ENCODE assay signal across 25 cellular contexts in genomic region chr18:76835380-76835779, GRCh38.
"Had no signal": no experiment of that assay in that cellular context is flagged by ENCODE, and none has a peak within 500 bp of the region (broad histone marks: within the 10 kb centered on the region; RNA-seq: fewer than 3 reads in every experiment).

No MANE protein-coding gene starts in this region.

- FAIRE-seq: bronchial epithelial cell, keratinocyte, urothelium cell line had no signal

- H3K9me3 ChIP-seq: gastroesophageal sphincter, psoas muscle, sigmoid colon, thoracic aorta had no signal

- H3K9me3 Mint-ChIP-seq: activated CD4-positive, alpha-beta memory T cell treated with anti-CD3 and anti-CD28 coated beads, Interleukin-2, amount 10 ng/mL, durations not matched to agents 7 days and 5 days; activated naive CD4-positive, alpha-beta T cell treated with anti-CD3 and anti-CD28 coated beads, Interleukin-2, amount 10 ng/mL, durations not matched to agents 7 days and 5 days; naive thymus-derived CD4-positive, alpha-beta T cell had no signal

- H3K27ac Mint-ChIP-seq: activated CD4-positive, alpha-beta memory T cell treated with anti-CD3 and anti-CD28 coated beads, Interleukin-2, amount 10 ng/mL, durations not matched to agents 7 days and 5 days; activated CD4-positive, alpha-beta T cell treated with anti-CD3 and anti-CD28 coated beads, Interleukin-2, amount 10 ng/mL, durations not matched to agents 24 days and 14 days; activated naive CD4-positive, alpha-beta T cell treated with anti-CD3 and anti-CD28 coated beads, Interleukin-2, amount 10 ng/mL, durations not matched to agents 7 days and 5 days; mesothelial cell of epicardium had no signal

- H3K4me2 ChIP-seq: hepatocyte, smooth muscle cell had no signal

- ATAC-seq: gastroesophageal sphincter; left cardiac atrium; naive thymus-derived CD4-positive, alpha-beta T cell; psoas muscle had no signal

- H3K27me3 Mint-ChIP-seq: activated CD4-positive, alpha-beta memory T cell treated with anti-CD3 and anti-CD28 coated beads, Interleukin-2, amount 10 ng/mL, durations not matched to agents 7 days and 5 days; activated CD4-positive, alpha-beta T cell treated with anti-CD3 and anti-CD28 coated beads, Interleukin-2, amount 10 ng/mL, durations not matched to agents 24 days and 14 days; activated naive CD4-positive, alpha-beta T cell treated with anti-CD3 and anti-CD28 coated beads, Interleukin-2, amount 10 ng/mL, durations not matched to agents 7 days and 5 days; naive thymus-derived CD4-positive, alpha-beta T cell had no signal

- H3K36me3 ChIP-seq: gastroesophageal sphincter, sigmoid colon, thoracic aorta had no signal

- H3K9ac ChIP-seq: parathyroid adenoma had no signal

- H3K4me3 ChIP-seq: gastroesophageal sphincter, hepatocyte, psoas muscle, sigmoid colon, smooth muscle cell, thoracic aorta had no signal

- H3K4me3 Mint-ChIP-seq: activated CD4-positive, alpha-beta memory T cell treated with anti-CD3 and anti-CD28 coated beads, Interleukin-2, amount 10 ng/mL, durations not matched to agents 7 days and 5 days; activated CD4-positive, alpha-beta T cell treated with anti-CD3 and anti-CD28 coated beads, Interleukin-2, amount 10 ng/mL, durations not matched to agents 24 days and 14 days; activated naive CD4-positive, alpha-beta T cell treated with anti-CD3 and anti-CD28 coated beads, Interleukin-2, amount 10 ng/mL, durations not matched to agents 7 days and 5 days; mesothelial cell of epicardium had no signal

- H2AFZ ChIP-seq: hepatocyte, parathyroid adenoma had no signal

- H3K27ac ChIP-seq: gastroesophageal sphincter, hepatocyte, parathyroid adenoma, psoas muscle, sigmoid colon, thoracic aorta had no signal

- H3K27me3 ChIP-seq: gastroesophageal sphincter, hepatocyte, sigmoid colon had no signal

- H3K4me1 ChIP-seq: parathyroid adenoma had no signal

- DNase-seq: activated CD4-positive, alpha-beta memory T cell treated with anti-CD3 and anti-CD28 coated beads, Interleukin-2, amount 10 ng/mL, durations not matched to agents 7 days and 5 days; activated CD4-positive, alpha-beta T cell treated with anti-CD3 and anti-CD28 coated beads, Interleukin-2, amount 10 ng/mL, durations not matched to agents 24 days and 14 days; activated effector memory CD4-positive, alpha-beta T cell treated with anti-CD3 and anti-CD28 coated beads, Interleukin-2, amount 50 U/mL, for 16 hours; activated naive CD4-positive, alpha-beta T cell treated with anti-CD3 and anti-CD28 coated beads, Interleukin-2, amount 10 ng/mL, durations not matched to agents 7 days and 5 days; amniotic stem cell; dermis blood vessel endothelial cell; effector CD8-positive, alpha-beta T cell; erythroblast; left cardiac atrium; naive thymus-derived CD4-positive, alpha-beta T cell; psoas muscle; sigmoid colon; stimulated activated CD4-positive, alpha-beta T cell treated with anti-CD3 and anti-CD28 coated beads, Interleukin-1b, Interleukin-23, amount 100 ng/mL, for 48 hours; stimulated activated naive CD4-positive, alpha-beta T cell; T-helper 1 cell; trophoblast cell had no signal
